ENCODE assay signal across 9 cellular contexts in genomic region chrX:140572724-140573123, GRCh38.
DNase-seq lines count a peak whose midpoint lies in the region; ATAC-seq and TF ChIP-seq lines count a peak whose summit lies in the region.
"Had no signal": no experiment of that assay in that cellular context is flagged by ENCODE, and none has a peak within 500 bp of the region (broad histone marks: within the 10 kb centered on the region; RNA-seq: fewer than 3 reads in every experiment).

No MANE protein-coding gene starts in this region.

- no peaks in the 10 kb centered on the region for H3K36me3 Mint-ChIP-seq in T-helper 17 cell (ENCODE audit: low read depth)
- H3K36me3 Mint-ChIP-seq: CD4-positive, CD25-positive, alpha-beta regulatory T cell had no signal

- intact Hi-C loops in spleen (cut with DNase I; ENCODE audit: low total_unique reads): no loop called here

- no peaks in the 10 kb centered on the region for H3F3A ChIP-seq in SK-N-SH (replicated peaks; ENCODE audit: insufficient read depth)

- ATAC-seq in GM19023 (IDR thresholded peaks at IDR 0.05; ENCODE audit: unreplicated experiment) (peak; percentile 87), HG03439 (IDR thresholded peaks at IDR 0.05; ENCODE audit: unreplicated experiment) (peak; percentile 66), T-helper 17 cell (no peak)

- no peaks in the 10 kb centered on the region for H3K9me2 ChIP-seq in SK-N-SH

- TF ChIP-seq CTCF in SK-N-SH (IDR thresholded peaks at IDR 0.05) (peak; percentile 82), spleen (IDR thresholded peaks at IDR 0.05 in 8 of 11, conservative IDR thresholded peaks at IDR 0.05 in 3 of 11) (peak in 6 of 11 experiments; percentile 11 to 43 (median 30))

- H3K4me2 ChIP-seq in SK-N-SH: 0 out of 2 replicates have a peak overlapping the region, but pooled peaks have one; percentile 2

- DNase-seq in NCI-H1417 (lab: John Stamatoyannopoulos, UW) (peak in 2 of 3 experiments; percentile 23 to 66), NCI-H1417 treated with DMSO at 0.1 percent for 48 hours (lab: John Stamatoyannopoulos, UW) (no peak), SK-N-SH (peak; percentile 21), germinal center (ENCODE audit: low spot score) (peak; percentile 3), spleen (no peak), T-helper 17 cell (no peak)

- H3K27me3 ChIP-seq in SK-N-SH (ENCODE audit: insufficient read depth) (no peaks in the 10 kb centered on the region; the same call in 1 of the 2 replicates), spleen (replicated peaks in 1 of 7) (peaks cover 0 to 8% (median 0%) of the 10 kb centered on the region in 7 donors)

- WGBS in SK-N-SH (ENCODE audit: low lambda C conversion rate): 0% methylated on average over 1 of the region's 1 CpG
- WGBS in spleen, 5 donors: 0 to 11% (median 3%) methylated on average over 1 of the region's 1 CpG

- H2AFZ ChIP-seq in SK-N-SH (ENCODE audit: low read depth): no peak overlapping the region

- no peaks in the 10 kb centered on the region for H3K79me2 ChIP-seq in SK-N-SH (ENCODE audit: insufficient read depth)

- H4K20me1 ChIP-seq in SK-N-SH (ENCODE audit: insufficient read depth): no peaks in the 10 kb centered on the region

- H3K4me3 Mint-ChIP-seq in T-helper 17 cell: no peak overlapping the region
- H3K4me3 Mint-ChIP-seq: CD4-positive, CD25-positive, alpha-beta regulatory T cell had no signal

- no peak overlapping the region for H3K27ac Mint-ChIP-seq in T-helper 17 cell
- H3K27ac Mint-ChIP-seq: CD4-positive, CD25-positive, alpha-beta regulatory T cell had no signal

- POLR2A ChIA-PET in SK-N-SH (lab: Yijun Ruan, JAX): no interaction called here

- CTCF ChIA-PET in SK-N-SH (lab: Yijun Ruan, JAX): interaction anchor here (0.6 to 3.4 kb wide), 17 partner anchors 8 to 1194 kb away, joined by 3 to 17 read pairs (median 3); no protein-coding TSS in a partner anchor

- no peaks in the 10 kb centered on the region for H3K9me3 ChIP-seq in SK-N-SH
- H3K9me3 ChIP-seq in spleen: no peaks in the 10 kb centered on the region
- H3K9me3 ChIP-seq in T-helper 17 cell (ENCODE audit: control insufficient read depth, low read length, poor library complexity, severe bottlenecking): no peaks in the 10 kb centered on the region

- no peaks in the 10 kb centered on the region for H3K36me3 ChIP-seq in SK-N-SH (replicated peaks in 1 of 2; ENCODE audit: control insufficient read depth in 1 of 2, insufficient read depth in 2 of 2, low read length in 1 of 2)
- no peaks in the 10 kb centered on the region for H3K36me3 ChIP-seq in spleen

- H3K4me1 ChIP-seq in SK-N-SH (ENCODE audit: control insufficient read depth in 1 of 2, insufficient read depth in 2 of 2, low read depth in 1 of 2, low read length in 1 of 2) (no peaks in the 10 kb centered on the region), spleen (no peaks in the 10 kb centered on the region)

- H3K9ac ChIP-seq in SK-N-SH: no peak overlapping the region

- peak overlapping the region in 1 of 2 experiments; percentile 11; a peak in 1 of 4 replicates for H3K4me3 ChIP-seq in SK-N-SH (ENCODE audit: low read depth in 2 of 2, low read length in 1 of 2)
- H3K4me3 ChIP-seq in spleen: no peak overlapping the region

- H3K27me3 Mint-ChIP-seq in T-helper 17 cell: no peaks in the 10 kb centered on the region
- H3K27me3 Mint-ChIP-seq: CD4-positive, CD25-positive, alpha-beta regulatory T cell had no signal

- H3K27ac ChIP-seq in SK-N-SH (ENCODE audit: low read depth in 2 of 2, low read length in 1 of 2) (no peak overlapping the region), spleen (no peak overlapping the region)

- peak; percentile 53 for TF ChIP-seq RAD21 in SK-N-SH (IDR thresholded peaks at IDR 0.05; ENCODE audit: low read length)

- TF ChIP-seq POLR2A in spleen (IDR thresholded peaks at IDR 0.05): no peak

- H3K4me1 Mint-ChIP-seq in T-helper 17 cell: no peaks in the 10 kb centered on the region
- H3K4me1 Mint-ChIP-seq: CD4-positive, CD25-positive, alpha-beta regulatory T cell had no signal

- TF ChIP-seq EP300 in SK-N-SH (IDR thresholded peaks at IDR 0.05; ENCODE audit: borderline replicate concordance in 1 of 2, low read depth in 1 of 2, low read length in 1 of 2): no peak

TF ChIP-seq in SK-N-SH, 30 proteins besides CTCF, POLR2A, EP300 and RAD21:
- TF ChIP-seq NFIC (IDR thresholded peaks at IDR 0.05; ENCODE audit: borderline replicate concordance): no peak
- peak; percentile 31; the same call in 1 of the 2 replicates for TF ChIP-seq SMC3 (IDR thresholded peaks at IDR 0.05; ENCODE audit: low read depth, low read length)

Comparison
In these comparisons a context has a peak if more than half of its experiments do, and no peak if none do; other contexts are left out.
1. DNase-seq: peak in NCI-H1417 (2 of 3), SK-N-SH (single experiment) and germinal center (single experiment); none in NCI-H1417 treated with DMSO at 0.1 percent for 48 hours (single experiment), spleen (single experiment) and T-helper 17 cell (0 of 3).